1 cellular context compared by ENCODE assay signal in the genomic region with DNA sequence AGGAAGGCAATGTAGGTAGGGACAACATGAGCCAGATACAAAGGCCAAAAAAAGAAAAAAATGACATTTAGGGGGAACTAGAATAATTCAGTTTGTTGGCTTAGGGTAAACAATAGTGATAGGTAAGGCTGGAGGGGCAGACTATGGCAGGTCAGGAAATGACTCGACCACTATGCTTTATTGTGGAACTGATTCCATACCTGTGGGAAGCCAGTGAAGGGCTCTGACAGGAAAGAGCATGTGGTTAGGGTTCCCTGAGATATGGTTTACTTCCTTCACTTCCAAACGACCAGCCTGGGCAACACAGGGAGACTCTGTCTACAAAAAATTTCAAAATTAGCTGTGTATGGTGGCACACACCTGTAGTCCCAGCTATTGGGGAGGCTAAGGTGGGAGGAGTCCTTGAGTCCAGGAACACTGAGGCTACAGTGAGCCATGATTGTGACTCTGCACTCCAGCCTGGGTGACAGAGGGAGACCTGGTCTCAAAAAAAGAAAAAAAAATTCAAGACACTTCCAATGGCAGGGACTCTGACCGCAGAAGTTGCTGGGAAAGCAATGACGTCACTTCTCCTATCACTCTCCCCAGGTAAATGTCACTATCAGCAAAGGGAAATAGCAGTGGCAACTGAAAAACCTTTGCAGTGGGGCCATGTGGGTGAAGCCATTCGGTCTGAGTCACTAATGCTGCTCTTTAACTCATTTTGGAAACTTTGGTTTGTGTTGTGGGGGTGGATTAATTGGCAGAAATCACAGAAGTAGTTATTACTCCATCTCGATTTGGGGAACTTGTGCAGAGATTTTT.
TF ChIP-seq lines count a peak whose summit lies in the region.

No MANE protein-coding gene starts in this region.

TF ChIP-seq in K562, 482 proteins besides CTCF, POLR2A, EP300 and RAD21 (continued from another document):
- no peak for TF ChIP-seq RBM22 (IDR thresholded peaks at IDR 0.05; ENCODE audit: low read depth, low read length, poor library complexity, severe bottlenecking)
- TF ChIP-seq, protein P1, sequence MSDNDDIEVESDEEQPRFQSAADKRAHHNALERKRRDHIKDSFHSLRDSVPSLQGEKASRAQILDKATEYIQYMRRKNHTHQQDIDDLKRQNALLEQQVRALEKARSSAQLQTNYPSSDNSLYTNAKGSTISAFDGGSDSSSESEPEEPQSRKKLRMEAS (CRISPR knock-in tag; IDR thresholded peaks at IDR 0.05) = no peak
- TF ChIP-seq SLC30A9 (CRISPR knock-in tag; IDR thresholded peaks at IDR 0.05) = no peak
- TF ChIP-seq NELFE (IDR thresholded peaks at IDR 0.05; ENCODE audit: insufficient read depth, insufficient read length) = no peak
- no peak for TF ChIP-seq EP400 (IDR thresholded peaks at IDR 0.05)
- no peak for TF ChIP-seq KLF6 (CRISPR knock-in tag; IDR thresholded peaks at IDR 0.05; ENCODE audit: borderline replicate concordance)
- TF ChIP-seq PHF8 (IDR thresholded peaks at IDR 0.05; ENCODE audit: borderline replicate concordance, low read length) = no peak
- peak; percentile 80 for TF ChIP-seq ATF7 (IDR thresholded peaks at IDR 0.05)
- TF ChIP-seq MTA2 (IDR thresholded peaks at IDR 0.05; ENCODE audit: low read depth) = no peak
- TF ChIP-seq CREB1 (IDR thresholded peaks at IDR 0.05) = no peak
- no peak for TF ChIP-seq CREB1 (CRISPR knock-in tag; IDR thresholded peaks at IDR 0.05)
- no peak for TF ChIP-seq PURB (CRISPR knock-in tag; IDR thresholded peaks at IDR 0.05; ENCODE audit: low read depth)
- no peak for TF ChIP-seq SAFB (IDR thresholded peaks at IDR 0.05; ENCODE audit: borderline replicate concordance, low read depth, low read length)
- TF ChIP-seq, protein P2, sequence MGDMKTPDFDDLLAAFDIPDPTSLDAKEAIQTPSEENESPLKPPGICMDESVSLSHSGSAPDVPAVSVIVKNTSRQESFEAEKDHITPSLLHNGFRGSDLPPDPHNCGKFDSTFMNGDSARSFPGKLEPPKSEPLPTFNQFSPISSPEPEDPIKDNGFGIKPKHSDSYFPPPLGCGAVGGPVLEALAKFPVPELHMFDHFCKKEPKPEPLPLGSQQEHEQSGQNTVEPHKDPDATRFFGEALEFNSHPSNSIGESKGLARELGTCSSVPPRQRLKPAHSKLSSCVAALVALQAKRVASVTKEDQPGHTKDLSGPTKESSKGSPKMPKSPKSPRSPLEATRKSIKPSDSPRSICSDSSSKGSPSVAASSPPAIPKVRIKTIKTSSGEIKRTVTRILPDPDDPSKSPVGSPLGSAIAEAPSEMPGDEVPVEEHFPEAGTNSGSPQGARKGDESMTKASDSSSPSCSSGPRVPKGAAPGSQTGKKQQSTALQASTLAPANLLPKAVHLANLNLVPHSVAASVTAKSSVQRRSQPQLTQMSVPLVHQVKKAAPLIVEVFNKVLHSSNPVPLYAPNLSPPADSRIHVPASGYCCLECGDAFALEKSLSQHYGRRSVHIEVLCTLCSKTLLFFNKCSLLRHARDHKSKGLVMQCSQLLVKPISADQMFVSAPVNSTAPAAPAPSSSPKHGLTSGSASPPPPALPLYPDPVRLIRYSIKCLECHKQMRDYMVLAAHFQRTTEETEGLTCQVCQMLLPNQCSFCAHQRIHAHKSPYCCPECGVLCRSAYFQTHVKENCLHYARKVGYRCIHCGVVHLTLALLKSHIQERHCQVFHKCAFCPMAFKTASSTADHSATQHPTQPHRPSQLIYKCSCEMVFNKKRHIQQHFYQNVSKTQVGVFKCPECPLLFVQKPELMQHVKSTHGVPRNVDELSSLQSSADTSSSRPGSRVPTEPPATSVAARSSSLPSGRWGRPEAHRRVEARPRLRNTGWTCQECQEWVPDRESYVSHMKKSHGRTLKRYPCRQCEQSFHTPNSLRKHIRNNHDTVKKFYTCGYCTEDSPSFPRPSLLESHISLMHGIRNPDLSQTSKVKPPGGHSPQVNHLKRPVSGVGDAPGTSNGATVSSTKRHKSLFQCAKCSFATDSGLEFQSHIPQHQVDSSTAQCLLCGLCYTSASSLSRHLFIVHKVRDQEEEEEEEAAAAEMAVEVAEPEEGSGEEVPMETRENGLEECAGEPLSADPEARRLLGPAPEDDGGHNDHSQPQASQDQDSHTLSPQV (IDR thresholded peaks at IDR 0.05) = no peak
